In genomic region chr2:39413063-39413722, GRCh38 we compare ENCODE assay signal across 1 cellular context.
TF ChIP-seq lines count a peak whose summit lies in the region.

No MANE protein-coding gene starts in this region.

TF ChIP-seq in GM23338, 12 proteins besides CTCF, POLR2A, EP300 and RAD21 (continued from another document):
- TF ChIP-seq JUNB (IDR thresholded peaks at IDR 0.05; ENCODE audit: unreplicated experiment) (no peak), REST (IDR thresholded peaks at IDR 0.05; ENCODE audit: unreplicated experiment) (no peak), NANOG (IDR thresholded peaks at IDR 0.05; ENCODE audit: borderline replicate concordance) (no peak), ZNF331 (CRISPR knock-in tag; IDR thresholded peaks at IDR 0.05; ENCODE audit: low read depth) (no peak)
TF ChIP-seq in GM23338: peak in this region for 0.
